In the genomic region with DNA sequence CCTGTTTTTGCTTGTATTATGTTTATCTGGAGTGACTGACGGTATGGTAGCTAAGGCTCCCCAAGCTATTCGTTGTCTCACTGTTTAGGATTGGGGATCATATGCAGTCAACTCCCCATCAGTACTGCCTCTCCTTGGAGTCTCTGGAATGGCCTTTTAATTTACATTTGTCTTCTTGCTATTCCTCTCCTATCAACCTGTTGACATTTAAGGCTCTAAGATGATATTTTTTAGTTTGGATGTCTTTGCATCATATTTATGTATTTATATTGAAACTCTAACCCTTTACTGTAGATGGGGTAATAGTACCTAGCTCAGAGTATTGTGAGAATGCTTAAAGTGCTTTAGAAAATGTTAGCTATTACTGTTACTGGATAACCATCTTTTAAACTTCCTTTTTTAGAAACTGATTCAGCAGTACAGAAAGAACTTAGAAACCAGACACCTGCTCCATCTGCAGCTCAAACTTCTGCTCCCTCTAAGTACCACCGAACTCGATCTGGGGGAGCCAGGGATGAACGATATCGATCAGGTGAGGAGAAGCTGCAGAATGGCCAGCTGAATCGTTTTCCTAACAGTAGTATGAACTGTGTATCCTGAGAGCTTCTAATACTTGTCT, we compare ENCODE assay signal across 13 cellular contexts.
DNase-seq lines count a peak whose midpoint lies in the region; ATAC-seq and TF ChIP-seq lines count a peak whose summit lies in the region.
"Had no signal": no experiment of that assay in that cellular context is flagged by ENCODE, and none has a peak within 500 bp of the region (broad histone marks: within the 10 kb centered on the region; RNA-seq: fewer than 3 reads in every experiment).

No MANE protein-coding gene starts in this region.

- H3K4me3 Mint-ChIP-seq in CD4-positive, CD25-positive, alpha-beta regulatory T cell = no peak overlapping the region
- H3K4me3 Mint-ChIP-seq in CD14-positive monocyte = no peak overlapping the region

- intact Hi-C loops in transverse colon (cut with DNase I; ENCODE audit: low total_unique reads) = no loop called here
- intact Hi-C loops in CD14-positive monocyte (cut with micrococcal nuclease) = no loop called here

- peak overlapping the region in 1 of 3 donors; percentile 70 for H3K27ac Mint-ChIP-seq in CD4-positive, CD25-positive, alpha-beta regulatory T cell
- H3K27ac Mint-ChIP-seq in CD14-positive monocyte = no peak overlapping the region

- no peak for TF ChIP-seq CTCF in transverse colon (IDR thresholded peaks at IDR 0.05)
- TF ChIP-seq CTCF in CD14-positive monocyte (IDR thresholded peaks at IDR 0.05) = no peak

- H3K27me3 ChIP-seq in CD4-positive, CD25-positive, alpha-beta regulatory T cell (ENCODE audit: control insufficient read depth, insufficient read depth, low read length) = no peaks in the 10 kb centered on the region
- H3K27me3 ChIP-seq in transverse colon = no peaks in the 10 kb centered on the region
- H3K27me3 ChIP-seq: BLaER1 treated with 17β-estradiol and CSF1 and Interleukin-3, amounts not matched to agents 10 nM and 100 nM had no signal

- no peak for TF ChIP-seq EP300 in transverse colon (IDR thresholded peaks at IDR 0.05; ENCODE audit: low read depth)

- no peak for ATAC-seq in CD4-positive, CD25-positive, alpha-beta regulatory T cell (ENCODE audit: low read depth in 2 of 2)
- no peak for ATAC-seq in HG02798 (IDR thresholded peaks at IDR 0.05; ENCODE audit: poor library complexity, unreplicated experiment)
- ATAC-seq: HepG2 had no signal

- in situ Hi-C loops in transverse colon (cut with MboI; ENCODE audit: low pct_ligation_motif_present in 1 of 4, low pct_unique_long_range_greater_than_20kb in 1 of 4, low sequenced_read_pairs in 3 of 4) = no loop called here

- peaks cover 18% of the 10 kb centered on the region for H3K4me1 ChIP-seq in CD4-positive, CD25-positive, alpha-beta regulatory T cell (ENCODE audit: control insufficient read depth, insufficient read depth, low read length, poor library complexity, severe bottlenecking)
- peaks cover 0 to 28% (median 10%) of the 10 kb centered on the region in 4 donors for H3K4me1 ChIP-seq in transverse colon

- no peak for TF ChIP-seq POLR2A in transverse colon (IDR thresholded peaks at IDR 0.05)

- WGBS in transverse colon (ENCODE audit: low coverage in 1 of 2), 2 donors = 76 to 87% methylated on average over 7 of the region's 7 CpGs

- peaks cover 30 to 59% (median 42%) of the 10 kb centered on the region in 4 donors for H3K4me1 Mint-ChIP-seq in CD4-positive, CD25-positive, alpha-beta regulatory T cell
- H3K4me1 Mint-ChIP-seq in CD14-positive monocyte = peaks cover 22% of the 10 kb centered on the region

- H3K9me3 ChIP-seq in CD4-positive, CD25-positive, alpha-beta regulatory T cell (ENCODE audit: control insufficient read depth in 2 of 2, low read length in 2 of 2) = no peaks in the 10 kb centered on the region
- no peaks in the 10 kb centered on the region for H3K9me3 ChIP-seq in KOPT-K1 (ENCODE audit: insufficient read depth, low read length, poor library complexity, severe bottlenecking)
- H3K9me3 ChIP-seq in transverse colon = no peaks in the 10 kb centered on the region
- H3K9me3 ChIP-seq: BLaER1 treated with 17β-estradiol and CSF1 and Interleukin-3, amounts not matched to agents 10 nM and 100 nM had no signal

- H3K27ac ChIP-seq in CD4-positive, CD25-positive, alpha-beta regulatory T cell (ENCODE audit: insufficient read depth, low read length, poor library complexity, severe bottlenecking) = no peak overlapping the region
- H3K27ac ChIP-seq in KOPT-K1 (ENCODE audit: low read depth, low read length, poor library complexity, severe bottlenecking) (peak overlapping the region; percentile 8), cingulate gyrus (ENCODE audit: low read depth, low read length) (peak overlapping the region; percentile 13), transverse colon (no peak overlapping the region)
- H3K27ac ChIP-seq: BLaER1 treated with 17β-estradiol and CSF1 and Interleukin-3, amounts not matched to agents 10 nM and 100 nM had no signal

- H3K4me3 ChIP-seq in CD4-positive, CD25-positive, alpha-beta regulatory T cell (ENCODE audit: low read depth, low read length) = peak overlapping the region; percentile 28
- no peak overlapping the region for H3K4me3 ChIP-seq in transverse colon
- H3K4me3 ChIP-seq: BLaER1 treated with 17β-estradiol and CSF1 and Interleukin-3, amounts not matched to agents 10 nM and 100 nM had no signal

- H3K9me3 Mint-ChIP-seq in CD4-positive, CD25-positive, alpha-beta regulatory T cell = no peaks in the 10 kb centered on the region
- no peaks in the 10 kb centered on the region for H3K9me3 Mint-ChIP-seq in CD14-positive monocyte

- peaks cover 23% of the 10 kb centered on the region for H3K36me3 ChIP-seq in CD4-positive, CD25-positive, alpha-beta regulatory T cell (ENCODE audit: control insufficient read depth, insufficient read depth, low read length)
- H3K36me3 ChIP-seq in KOPT-K1 (ENCODE audit: insufficient read depth, low read length) (no peaks in the 10 kb centered on the region), transverse colon (no peaks in the 10 kb centered on the region)

- no peak for DNase-seq in CD4-positive, CD25-positive, alpha-beta regulatory T cell
- peak; percentile 33 for DNase-seq in renal cortical epithelial cell (ENCODE audit: low read depth)
- DNase-seq in transverse colon = no peak
- no peak for DNase-seq in CD14-positive monocyte (ENCODE audit: low spot score)
- no peak for DNase-seq in COR-L47 (lab: John Stamatoyannopoulos, UW)
- DNase-seq: KBM-7, NCI-H1436, NCI-H82 had no signal

- H3K36me3 Mint-ChIP-seq in CD4-positive, CD25-positive, alpha-beta regulatory T cell = peaks cover 23% of the 10 kb centered on the region
- peaks cover 32 to 33% of the 10 kb centered on the region in 2 donors for H3K36me3 Mint-ChIP-seq in CD14-positive monocyte

- H3K27me3 Mint-ChIP-seq in CD4-positive, CD25-positive, alpha-beta regulatory T cell = no peaks in the 10 kb centered on the region
- H3K27me3 Mint-ChIP-seq in CD14-positive monocyte (ENCODE audit: low read depth in 3 of 3) = peaks cover 0 to 2% (median 0%) of the 10 kb centered on the region in 3 donors

Comparison
In these comparisons a context has a peak if more than half of its experiments do, and no peak if none do; other contexts are left out.
1. H3K27ac ChIP-seq: peak in KOPT-K1 (single experiment) and cingulate gyrus (single experiment); none in CD4-positive, CD25-positive, alpha-beta regulatory T cell (single experiment) and transverse colon (0 of 4).